Comparison of ENCODE assay signal across 11 cellular contexts in the genomic region with DNA sequence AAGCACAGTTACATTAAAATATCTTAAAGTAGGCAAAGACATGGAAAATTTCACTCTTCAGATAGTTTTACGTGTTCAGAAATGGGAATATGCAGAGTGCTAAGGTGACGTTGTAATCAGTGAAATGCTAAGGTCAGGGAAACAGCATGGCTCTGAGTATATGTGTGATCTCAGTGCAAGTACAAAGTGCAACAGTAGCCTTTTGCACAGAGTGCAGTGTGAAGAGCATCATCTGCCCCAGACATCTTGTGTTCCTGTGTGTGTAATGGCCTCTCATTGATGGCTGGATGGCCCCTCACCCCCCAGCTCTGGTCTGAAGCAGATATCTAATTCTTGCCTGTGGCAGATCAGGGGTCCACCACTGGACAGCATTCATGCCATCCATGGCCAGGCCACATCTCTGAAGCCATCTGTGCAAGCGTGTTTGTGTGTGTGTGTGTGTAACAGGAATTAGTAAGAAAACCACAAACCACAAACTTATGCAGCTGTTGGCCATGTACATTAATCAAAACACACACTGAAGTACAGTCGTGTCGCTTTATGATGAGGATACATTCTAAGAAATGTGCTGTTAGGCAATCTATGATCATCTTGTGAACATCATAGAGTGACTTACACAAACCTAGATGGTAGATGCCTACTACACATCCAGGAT.
DNase-seq lines count a peak whose midpoint lies in the region; ATAC-seq and TF ChIP-seq lines count a peak whose summit lies in the region.
"Had no signal": no experiment of that assay in that cellular context is flagged by ENCODE, and none has a peak within 500 bp of the region (broad histone marks: within the 10 kb centered on the region; RNA-seq: fewer than 3 reads in every experiment).

No MANE protein-coding gene starts in this region.

- no peaks in the 10 kb centered on the region for H3K9me3 Mint-ChIP-seq in activated naive CD8-positive, alpha-beta T cell treated with anti-CD3 and anti-CD28 coated beads, Interleukin-2, amount 50 U/mL, for 24 hours
- peaks cover 0 to 4% (median 0%) of the 10 kb centered on the region in 11 donors for H3K9me3 Mint-ChIP-seq in naive thymus-derived CD4-positive, alpha-beta T cell

- no peaks in the 10 kb centered on the region for H3K27me3 ChIP-seq in naive thymus-derived CD4-positive, alpha-beta T cell (ENCODE audit: control insufficient read depth in 2 of 2, insufficient read depth in 2 of 2, low read length in 2 of 2)
- H3K27me3 ChIP-seq in tibial nerve: no peaks in the 10 kb centered on the region
- H3K27me3 ChIP-seq: SJSA1 had no signal

- CTCF ChIA-PET in naive thymus-derived CD4-positive, alpha-beta T cell (lab: Charles Lee): no interaction called here

- H3K4me1 ChIP-seq in naive thymus-derived CD4-positive, alpha-beta T cell (ENCODE audit: control insufficient read depth in 2 of 2, insufficient read depth in 2 of 2, low read length in 2 of 2): peaks cover 0 to 5% of the 10 kb centered on the region in 2 donors
- H3K4me1 ChIP-seq in tibial nerve: no peaks in the 10 kb centered on the region
- H3K4me1 ChIP-seq: SJSA1 had no signal

- 84 to 93% methylated on average over 5 of the region's 5 CpGs for WGBS in tibial nerve, 2 donors

- DNase-seq in EL: peak; percentile 36
- DNase-seq in KBM-7: peak; percentile 45
- DNase-seq in activated naive CD8-positive, alpha-beta T cell treated with anti-CD3 and anti-CD28 coated beads, Interleukin-2, amount 50 U/mL, for 24 hours: no peak
- no peak for DNase-seq in naive thymus-derived CD4-positive, alpha-beta T cell
- no peak for DNase-seq in tibial nerve (ENCODE audit: low spot score in 2 of 2)
- no peak for DNase-seq in RPMI8226
- DNase-seq: GDM1, NCI-H1417 treated with DMSO at 0.1 percent for 48 hours had no signal

- peaks cover 30% of the 10 kb centered on the region for H3K36me3 Mint-ChIP-seq in activated naive CD8-positive, alpha-beta T cell treated with anti-CD3 and anti-CD28 coated beads, Interleukin-2, amount 50 U/mL, for 24 hours (ENCODE audit: low read depth)
- peaks cover 4 to 61% (median 37%) of the 10 kb centered on the region in 5 donors for H3K36me3 Mint-ChIP-seq in naive thymus-derived CD4-positive, alpha-beta T cell

- H3K27me3 Mint-ChIP-seq in activated naive CD8-positive, alpha-beta T cell treated with anti-CD3 and anti-CD28 coated beads, Interleukin-2, amount 50 U/mL, for 24 hours: no peaks in the 10 kb centered on the region
- H3K27me3 Mint-ChIP-seq in naive thymus-derived CD4-positive, alpha-beta T cell: no peaks in the 10 kb centered on the region

- no peak for TF ChIP-seq CTCF in tibial nerve (IDR thresholded peaks at IDR 0.05)

- in situ Hi-C loops in KBM-7 (cut with MboI; ENCODE audit: low pct_unique_long_range_greater_than_20kb, low sequenced_read_pairs): no loop called here

- intact Hi-C loops in naive thymus-derived CD4-positive, alpha-beta T cell (cut with micrococcal nuclease): no loop called here

- no peak for TF ChIP-seq POLR2A in tibial nerve (IDR thresholded peaks at IDR 0.05)

- POLR2A ChIA-PET in naive thymus-derived CD4-positive, alpha-beta T cell (lab: Charles Lee): no interaction called here

- H3K9me3 ChIP-seq in naive thymus-derived CD4-positive, alpha-beta T cell (ENCODE audit: control insufficient read depth in 2 of 3, low read length in 3 of 3): no peaks in the 10 kb centered on the region
- H3K9me3 ChIP-seq in tibial nerve: no peaks in the 10 kb centered on the region
- H3K9me3 ChIP-seq: SJSA1 had no signal

- no peak overlapping the region for H3K4me3 Mint-ChIP-seq in activated naive CD8-positive, alpha-beta T cell treated with anti-CD3 and anti-CD28 coated beads, Interleukin-2, amount 50 U/mL, for 24 hours
- no peak overlapping the region for H3K4me3 Mint-ChIP-seq in naive thymus-derived CD4-positive, alpha-beta T cell

- no peak overlapping the region for H3K27ac ChIP-seq in naive thymus-derived CD4-positive, alpha-beta T cell (ENCODE audit: low read depth, low read length)
- H3K27ac ChIP-seq in tibial nerve: no peak overlapping the region
- H3K27ac ChIP-seq: SJSA1 had no signal

- peaks cover 50% of the 10 kb centered on the region for H3K4me1 Mint-ChIP-seq in activated naive CD8-positive, alpha-beta T cell treated with anti-CD3 and anti-CD28 coated beads, Interleukin-2, amount 50 U/mL, for 24 hours
- peaks cover 6 to 20% (median 11%) of the 10 kb centered on the region in 7 donors for H3K4me1 Mint-ChIP-seq in naive thymus-derived CD4-positive, alpha-beta T cell

- H3K36me3 ChIP-seq in naive thymus-derived CD4-positive, alpha-beta T cell (ENCODE audit: control insufficient read depth in 2 of 3, insufficient read depth in 3 of 3, low read length in 3 of 3): peaks cover 0 to 15% (median 0%) of the 10 kb centered on the region in 3 experiments
- H3K36me3 ChIP-seq in tibial nerve: peaks cover 0 to 25% (median 2%) of the 10 kb centered on the region in 3 donors
- H3K36me3 ChIP-seq: SJSA1 had no signal

- ATAC-seq in activated naive CD8-positive, alpha-beta T cell treated with anti-CD3 and anti-CD28 coated beads, Interleukin-2, amount 50 U/mL, for 24 hours: peak; percentile 51
- peak; percentile 24 for ATAC-seq in naive thymus-derived CD4-positive, alpha-beta T cell
- ATAC-seq in HG02642 (IDR thresholded peaks at IDR 0.05; ENCODE audit: poor library complexity, unreplicated experiment) (no peak), GM19023 (IDR thresholded peaks at IDR 0.05; ENCODE audit: unreplicated experiment) (no peak)

- H3K27ac Mint-ChIP-seq in activated naive CD8-positive, alpha-beta T cell treated with anti-CD3 and anti-CD28 coated beads, Interleukin-2, amount 50 U/mL, for 24 hours: peak overlapping the region; percentile 6
- H3K27ac Mint-ChIP-seq in naive thymus-derived CD4-positive, alpha-beta T cell: peak overlapping the region in 4 of 9 donors; percentile 45 to 69 (median 60)

- no peak overlapping the region for H3K4me3 ChIP-seq in naive thymus-derived CD4-positive, alpha-beta T cell (ENCODE audit: low read length)
- H3K4me3 ChIP-seq in tibial nerve: no peak overlapping the region
- H3K4me3 ChIP-seq: SJSA1 had no signal

- TF ChIP-seq EP300 in tibial nerve (IDR thresholded peaks at IDR 0.05): no peak

Comparison
In these comparisons a context has a peak if more than half of its experiments do, and no peak if none do; other contexts are left out.
1. DNase-seq: peak in EL (single experiment) and KBM-7 (single experiment); none in activated naive CD8-positive, alpha-beta T cell treated with anti-CD3 and anti-CD28 coated beads, Interleukin-2, amount 50 U/mL, for 24 hours (single experiment), naive thymus-derived CD4-positive, alpha-beta T cell (0 of 9), tibial nerve (0 of 2) and RPMI8226 (single experiment).
2. ATAC-seq: peak in activated naive CD8-positive, alpha-beta T cell treated with anti-CD3 and anti-CD28 coated beads, Interleukin-2, amount 50 U/mL, for 24 hours (single experiment) and naive thymus-derived CD4-positive, alpha-beta T cell (single experiment); none in HG02642 (single experiment) and GM19023 (single experiment).